ENCODE assay signal across 13 cellular contexts in genomic region chr3:10706156-10707088, GRCh38.
DNase-seq lines count a peak whose midpoint lies in the region; TF ChIP-seq lines count a peak whose summit lies in the region.
"Had no signal": no experiment of that assay in that cellular context is flagged by ENCODE, and none has a peak within 500 bp of the region (broad histone marks: within the 10 kb centered on the region; RNA-seq: fewer than 3 reads in every experiment).

No MANE protein-coding gene starts in this region.

- H3K27me3 ChIP-seq in dorsolateral prefrontal cortex (peaks cover 0 to 50% (median 11%) of the 10 kb centered on the region in 45 donors), neuronal stem cell (ENCODE audit: control insufficient read depth in 3 of 3, insufficient read depth in 3 of 3, low read depth in 1 of 3, low read length in 3 of 3) (peaks cover 7 to 69% (median 35%) of the 10 kb centered on the region in 3 experiments), right atrium auricular region (peaks cover 4 to 14% of the 10 kb centered on the region in 2 donors), ascending aorta (peaks cover 10% of the 10 kb centered on the region)

- H4K91ac ChIP-seq in neuronal stem cell (ENCODE audit: low read depth, low read length, poor library complexity), result no peak overlapping the region

- in situ Hi-C loops in G401 (cut with HindIII; ENCODE audit: low sequenced_read_pairs), result no loop called here

- peak overlapping the region; percentile 92 for H3K23ac ChIP-seq in neuronal stem cell (ENCODE audit: low read depth, low read length, poor library complexity)

- no peak overlapping the region for H2BK120ac ChIP-seq in neuronal stem cell (ENCODE audit: low read depth, low read length)

- intact Hi-C loops in dorsolateral prefrontal cortex (cut with DNase I) (loop anchor here in 1 of 2 donors (10.0 kb wide), 1 partner anchor 202 kb away; the partner anchor contains the start of gene ATP2B2), ascending aorta (cut with DNase I) (no loop called here)

- no peak overlapping the region for H3K14ac ChIP-seq in neuronal stem cell (ENCODE audit: low read length)

- H3K4me3 ChIP-seq in dorsolateral prefrontal cortex, result peak overlapping the region in 58 of 59 donors; percentile 37 to 83 (median 66)
- H3K4me3 ChIP-seq in neuronal stem cell (ENCODE audit: low read length in 2 of 2), result no peak overlapping the region
- no peak overlapping the region for H3K4me3 ChIP-seq in right atrium auricular region
- H3K4me3 ChIP-seq in ascending aorta, result no peak overlapping the region
- H3K4me3 ChIP-seq: colonic mucosa had no signal

- H2AFZ ChIP-seq in neuronal stem cell (ENCODE audit: low read length), result no peak overlapping the region

- no peaks in the 10 kb centered on the region for H3K79me1 ChIP-seq in neuronal stem cell (ENCODE audit: low read depth, low read length)

- no peak overlapping the region for H3K4me2 ChIP-seq in neuronal stem cell (ENCODE audit: insufficient read depth, low read length, poor library complexity, severe bottlenecking)

- H3K9ac ChIP-seq in neuronal stem cell (ENCODE audit: low read depth, low read length, poor library complexity), result no peak overlapping the region

- H3K4me1 ChIP-seq in neuronal stem cell (ENCODE audit: control insufficient read depth in 2 of 2, insufficient read depth in 1 of 2, low read depth in 1 of 2, low read length in 2 of 2) (peaks cover 0 to 8% of the 10 kb centered on the region in 2 donors), right atrium auricular region (peaks cover 0 to 6% of the 10 kb centered on the region in 2 donors), ascending aorta (peaks cover 0 to 4% of the 10 kb centered on the region in 2 donors)
- H3K4me1 ChIP-seq: colonic mucosa had no signal

- WGBS in neuronal stem cell (ENCODE audit: extremely low coverage in 2 of 2, insufficient read length in 2 of 2, insufficient replicate concordance in 1 of 2), 2 donors, result no CpG with 5 or more reads among the region's 8 CpGs

- H4K8ac ChIP-seq in neuronal stem cell (ENCODE audit: low read depth, low read length), result no peak overlapping the region

- no peak overlapping the region for H3K4ac ChIP-seq in neuronal stem cell (ENCODE audit: low read length)

- no peak overlapping the region for H2BK5ac ChIP-seq in neuronal stem cell (ENCODE audit: low read length)

- no peak overlapping the region for H2BK12ac ChIP-seq in neuronal stem cell (ENCODE audit: low read length)

- peak overlapping the region; percentile 31 for H3K18ac ChIP-seq in neuronal stem cell (ENCODE audit: low read length)

- TF ChIP-seq CTCF in dorsolateral prefrontal cortex (IDR thresholded peaks at IDR 0.05 in 54 of 56, conservative IDR thresholded peaks at IDR 0.05 in 2 of 56; ENCODE audit: low read depth in 1 of 56, partially characterized antibody in 56 of 56) (peak in 11 of 56 donors; percentile 7 to 37 (median 19)), right atrium auricular region (IDR thresholded peaks at IDR 0.05) (no peak), ascending aorta (IDR thresholded peaks at IDR 0.05) (no peak)

- H2AK5ac ChIP-seq in neuronal stem cell (ENCODE audit: low read depth, low read length), result peak overlapping the region; percentile 62

- no peaks in the 10 kb centered on the region for H3K36me3 ChIP-seq in neuronal stem cell (replicated peaks in 1 of 2; ENCODE audit: control insufficient read depth in 2 of 2, insufficient read depth in 2 of 2, low read length in 2 of 2)
- H3K36me3 ChIP-seq in right atrium auricular region, result no peaks in the 10 kb centered on the region
- no peaks in the 10 kb centered on the region for H3K36me3 ChIP-seq in ascending aorta
- H3K36me3 ChIP-seq: colonic mucosa had no signal

- H3K27ac ChIP-seq in dorsolateral prefrontal cortex, result peak overlapping the region in 42 of 59 donors; percentile 13 to 87 (median 72)
- no peak overlapping the region for H3K27ac ChIP-seq in neuronal stem cell (replicated peaks; ENCODE audit: low read length)
- H3K27ac ChIP-seq in right atrium auricular region, result no peak overlapping the region
- no peak overlapping the region for H3K27ac ChIP-seq in ascending aorta
- H3K27ac ChIP-seq: colonic mucosa had no signal

- peak overlapping the region; percentile 20 for H2BK15ac ChIP-seq in neuronal stem cell (ENCODE audit: low read length)

- DNase-seq in G401 (ENCODE audit: low spot score) (peak; percentile 59), NAMALWA (ENCODE audit: low spot score) (peak; percentile 5), dorsolateral prefrontal cortex (peak in 3 of 10 donors; percentile 43 to 58 (median 53)), neuronal stem cell (ENCODE audit: low spot score) (no peak), right atrium auricular region (ENCODE audit: low spot score) (no peak), ascending aorta (ENCODE audit: low spot score in 2 of 2) (no peak)
- DNase-seq in activated CD8-positive, alpha-beta memory T cell treated with anti-CD3 and anti-CD28 coated beads, Interleukin-2, amount 50 U/mL, for 48 hours, result no peak
- DNase-seq: activated CD4-positive, alpha-beta T cell treated with anti-CD3 and anti-CD28 coated beads, Interleukin-2, amount 50 U/mL, for 4 hours; activated naive CD4-positive, alpha-beta T cell; Calu3; colonic mucosa; NCI-H1436 treated with DMSO at 0.1 percent for 48 hours; NK-92 treated with Interleukin-12 subunit alpha and Interleukin-12 subunit beta, amount 100 ng/mL, for 24 hours had no signal

- H3K9me3 ChIP-seq in neuronal stem cell (replicated peaks in 1 of 2; ENCODE audit: control insufficient read depth in 2 of 2, insufficient read depth in 1 of 2, low read depth in 1 of 2, low read length in 2 of 2) (no peaks in the 10 kb centered on the region), right atrium auricular region (no peaks in the 10 kb centered on the region), ascending aorta (no peaks in the 10 kb centered on the region)
- H3K9me3 ChIP-seq: colonic mucosa had no signal

Comparison
In these comparisons a context has a peak if more than half of its experiments do, and no peak if none do; other contexts are left out.
1. DNase-seq: peak in G401 (single experiment) and NAMALWA (single experiment); none in neuronal stem cell (single experiment), right atrium auricular region (single experiment), activated CD8-positive, alpha-beta memory T cell treated with anti-CD3 and anti-CD28 coated beads, Interleukin-2, amount 50 U/mL, for 48 hours (single experiment) and ascending aorta (0 of 2).
2. H3K27ac ChIP-seq: peak in dorsolateral prefrontal cortex (42 of 59); none in neuronal stem cell (single experiment), right atrium auricular region (0 of 2) and ascending aorta (0 of 2).
3. H3K4me3 ChIP-seq: peak in dorsolateral prefrontal cortex (58 of 59); none in neuronal stem cell (0 of 2), right atrium auricular region (0 of 2) and ascending aorta (0 of 2).